In genomic region chr9:132324425-132324824, GRCh38 we compare ENCODE assay signal across 20 cellular contexts. TPM values are rescaled to one million over a fixed set of nuclear protein-coding genes. Genes with fewer than 3 reads are reported as not detected.
DNase-seq lines count a peak whose midpoint lies in the region; ATAC-seq and TF ChIP-seq lines count a peak whose summit lies in the region.
"Had no signal": no experiment of that assay in that cellular context is flagged by ENCODE, and none has a peak within 500 bp of the region (broad histone marks: within the 10 kb centered on the region; RNA-seq: fewer than 3 reads in every experiment).

No MANE protein-coding gene starts in this region.

- H4K5ac ChIP-seq in mesendoderm (ENCODE audit: low read length), result no peak overlapping the region

- no peak for DNase-seq in CD4-positive, alpha-beta memory T cell
- DNase-seq in GM23338 (ENCODE audit: low spot score) (no peak), mesendoderm (peak; percentile 22), ovary (no peak), glutamatergic neuron (no peak), head of caudate nucleus (no peak)
- DNase-seq in activated CD8-positive, alpha-beta T cell treated with anti-CD3 and anti-CD28 coated beads for 36 hours, result no peak
- DNase-seq: activated effector memory CD4-positive, alpha-beta T cell treated with anti-CD3 and anti-CD28 coated beads, Interleukin-2, amount 50 U/mL, for 16 hours; AML-193; aorta; heart left ventricle; KG1; left ventricle myocardium inferior; MV-4-11; occipital lobe; right cardiac atrium; SK-N-SH; stimulated activated CD4-positive, alpha-beta T cell treated with anti-CD3 and anti-CD28 coated beads, Interleukin-15, amount 100 ng/mL, for 24 hours; T1000; trophoblast cell had no signal

- H2BK120ac ChIP-seq in mesendoderm (ENCODE audit: low read depth, low read length), result no peak overlapping the region

- H4K8ac ChIP-seq in mesendoderm (ENCODE audit: low read depth, low read length), result no peak overlapping the region

- H3K4me2 ChIP-seq in GM23338 (no peak overlapping the region), mesendoderm (ENCODE audit: low read length) (no peak overlapping the region)
- H3K4me2 ChIP-seq: SK-N-SH had no signal

- no peak overlapping the region for H3K9ac ChIP-seq in mesendoderm (ENCODE audit: low read length)
- H3K9ac ChIP-seq: SK-N-SH had no signal

- H3K9me2 ChIP-seq in GM23338 (ENCODE audit: insufficient read depth), result no peaks in the 10 kb centered on the region
- H3K9me2 ChIP-seq: SK-N-SH had no signal

- H3K18ac ChIP-seq in mesendoderm (ENCODE audit: low read length), result no peak overlapping the region

- H2AFZ ChIP-seq in GM23338, result no peak overlapping the region

- no peak for TF ChIP-seq POLR2A in ovary (IDR thresholded peaks at IDR 0.05)

- peaks cover 51 to 58% of the 10 kb centered on the region in 2 donors for H3K36me3 Mint-ChIP-seq in CD4-positive, alpha-beta memory T cell
- H3K36me3 Mint-ChIP-seq in GM23338 (ENCODE audit: low read depth) (peaks cover 55% of the 10 kb centered on the region), glutamatergic neuron (ENCODE audit: unreplicated experiment) (no peaks in the 10 kb centered on the region)
- peaks cover 65% of the 10 kb centered on the region for H3K36me3 Mint-ChIP-seq in activated CD8-positive, alpha-beta T cell treated with anti-CD3 and anti-CD28 coated beads for 36 hours (ENCODE audit: low read depth)

- no peak overlapping the region for H3K56ac ChIP-seq in mesendoderm (ENCODE audit: low read length)

- TF ChIP-seq CTCF in GM23338 (conservative IDR thresholded peaks at IDR 0.05; ENCODE audit: low read depth in 2 of 2) (no peak), ovary (IDR thresholded peaks at IDR 0.05) (no peak), glutamatergic neuron (IDR thresholded peaks at IDR 0.05; ENCODE audit: partially characterized antibody, unreplicated experiment) (no peak)
- TF ChIP-seq CTCF in activated CD8-positive, alpha-beta T cell treated with anti-CD3 and anti-CD28 coated beads for 36 hours (IDR thresholded peaks at IDR 0.05), result no peak

- peaks cover 8% of the 10 kb centered on the region for H4K20me1 ChIP-seq in GM23338 (replicated peaks; ENCODE audit: insufficient read depth)

- H2AK5ac ChIP-seq in mesendoderm (ENCODE audit: low read length), result no peak overlapping the region

- peaks cover 57 to 82% (median 67%) of the 10 kb centered on the region in 4 donors for H3K4me1 Mint-ChIP-seq in CD4-positive, alpha-beta memory T cell
- peaks cover 4% of the 10 kb centered on the region for H3K4me1 Mint-ChIP-seq in GM23338
- peaks cover 46% of the 10 kb centered on the region for H3K4me1 Mint-ChIP-seq in activated CD8-positive, alpha-beta T cell treated with anti-CD3 and anti-CD28 coated beads for 36 hours (ENCODE audit: low read depth)
- no peaks in the 10 kb centered on the region for H3K4me1 Mint-ChIP-seq in glutamatergic neuron (ENCODE audit: low read depth, unreplicated experiment)

- WGBS in mesendoderm (ENCODE audit: extremely low coverage, insufficient coverage, low lambda C conversion rate), result no CpG with 5 or more reads among the region's 1 CpG
- 83 to 96% (median 90%) methylated on average over 1 of the region's 1 CpG for WGBS in ovary, 3 donors

- H3K27me3 ChIP-seq in CD4-positive, alpha-beta memory T cell (ENCODE audit: insufficient read depth, low read length), result no peaks in the 10 kb centered on the region
- H3K27me3 ChIP-seq in GM23338 (ENCODE audit: insufficient read depth) (no peaks in the 10 kb centered on the region), mesendoderm (ENCODE audit: insufficient read depth, low read length, poor library complexity) (no peaks in the 10 kb centered on the region), ovary (no peaks in the 10 kb centered on the region)
- H3K27me3 ChIP-seq: heart left ventricle had no signal

- no peak overlapping the region for H3K27ac ChIP-seq in CD4-positive, alpha-beta memory T cell (ENCODE audit: low read depth, low read length)
- H3K27ac ChIP-seq in GM23338 (ENCODE audit: low read depth), result peak overlapping the region; percentile 30; the same call in 1 of the 2 replicates
- no peak overlapping the region for H3K27ac ChIP-seq in mesendoderm (ENCODE audit: low read depth, low read length)
- H3K27ac ChIP-seq in ovary, result no peak overlapping the region
- H3K27ac ChIP-seq: heart left ventricle, left ventricle myocardium inferior had no signal

- peaks cover 10% of the 10 kb centered on the region for H3K79me1 ChIP-seq in mesendoderm (ENCODE audit: low read length)

- intact Hi-C loops in CD4-positive, alpha-beta memory T cell (cut with micrococcal nuclease), result no loop called here
- intact Hi-C loops in activated CD8-positive, alpha-beta T cell treated with anti-CD3 and anti-CD28 coated beads for 36 hours (cut with micrococcal nuclease), result no loop called here
- intact Hi-C loops in ovary (cut with DNase I), result no loop called here
- intact Hi-C loops in head of caudate nucleus (cut with DNase I), result no loop called here

- no peak overlapping the region for H3K4ac ChIP-seq in mesendoderm (ENCODE audit: low read depth, low read length)

- no peak overlapping the region for H2BK5ac ChIP-seq in mesendoderm (ENCODE audit: low read length)

- ATAC-seq in GM23338, result no peak
- no peak for ATAC-seq in activated CD8-positive, alpha-beta T cell treated with anti-CD3 and anti-CD28 coated beads for 36 hours
- ATAC-seq: heart left ventricle, right cardiac atrium had no signal

- no peaks in the 10 kb centered on the region for H3K9me3 ChIP-seq in CD4-positive, alpha-beta memory T cell (ENCODE audit: control insufficient read depth in 1 of 2, low read length in 2 of 2)
- H3K9me3 ChIP-seq in ovary, result no peaks in the 10 kb centered on the region
- H3K9me3 ChIP-seq: heart left ventricle, left ventricle myocardium inferior, SK-N-SH had no signal

- H3K4me3 Mint-ChIP-seq in CD4-positive, alpha-beta memory T cell, result peak overlapping the region in 3 of 8 donors; percentile 7 to 59 (median 16)
- H3K4me3 Mint-ChIP-seq in GM23338, result no peak overlapping the region
- H3K4me3 Mint-ChIP-seq in activated CD8-positive, alpha-beta T cell treated with anti-CD3 and anti-CD28 coated beads for 36 hours, result no peak overlapping the region
- no peak overlapping the region for H3K4me3 Mint-ChIP-seq in glutamatergic neuron (ENCODE audit: unreplicated experiment)

- H3K4me3 ChIP-seq in CD4-positive, alpha-beta memory T cell (ENCODE audit: low read length in 2 of 2), result no peak overlapping the region
- H3K4me3 ChIP-seq in GM23338 (no peak overlapping the region), mesendoderm (ENCODE audit: low read length) (no peak overlapping the region), ovary (no peak overlapping the region)
- H3K4me3 ChIP-seq: heart left ventricle, left ventricle myocardium inferior had no signal

- peak overlapping the region in 5 of 7 donors; percentile 8 to 84 (median 38) for H3K27ac Mint-ChIP-seq in CD4-positive, alpha-beta memory T cell
- no peak overlapping the region for H3K27ac Mint-ChIP-seq in GM23338
- peak overlapping the region; percentile 2 for H3K27ac Mint-ChIP-seq in activated CD8-positive, alpha-beta T cell treated with anti-CD3 and anti-CD28 coated beads for 36 hours
- H3K27ac Mint-ChIP-seq in glutamatergic neuron (ENCODE audit: unreplicated experiment), result no peak overlapping the region

- no peak for TF ChIP-seq EP300 in ovary (IDR thresholded peaks at IDR 0.05)

- no peak overlapping the region for H3K23ac ChIP-seq in mesendoderm (ENCODE audit: low read length)

- peaks cover 43% of the 10 kb centered on the region for H3K4me1 ChIP-seq in CD4-positive, alpha-beta memory T cell (ENCODE audit: insufficient read depth, low read length)
- peaks cover 13% of the 10 kb centered on the region for H3K4me1 ChIP-seq in GM23338 (ENCODE audit: insufficient read depth)
- H3K4me1 ChIP-seq in mesendoderm (ENCODE audit: control insufficient read depth, low read depth, low read length), result peaks cover 4% of the 10 kb centered on the region
- peaks cover 4% of the 10 kb centered on the region for H3K4me1 ChIP-seq in ovary (ENCODE audit: insufficient read depth)

- peaks cover 0 to 6% (median 0%) of the 10 kb centered on the region in 8 donors for H3K9me3 Mint-ChIP-seq in CD4-positive, alpha-beta memory T cell
- H3K9me3 Mint-ChIP-seq in GM23338 (no peaks in the 10 kb centered on the region), glutamatergic neuron (ENCODE audit: unreplicated experiment) (no peaks in the 10 kb centered on the region)
- H3K9me3 Mint-ChIP-seq in activated CD8-positive, alpha-beta T cell treated with anti-CD3 and anti-CD28 coated beads for 36 hours, result peaks cover 5% of the 10 kb centered on the region

- H3K36me3 ChIP-seq in CD4-positive, alpha-beta memory T cell (ENCODE audit: insufficient read depth, low read length), result peaks cover 14% of the 10 kb centered on the region
- H3K36me3 ChIP-seq in GM23338 (ENCODE audit: insufficient read depth) (peaks cover 32% of the 10 kb centered on the region; the same call in 1 of the 2 replicates), mesendoderm (ENCODE audit: control insufficient read depth, insufficient read depth, low read length) (peaks cover 6% of the 10 kb centered on the region), ovary (no peaks in the 10 kb centered on the region)

- H3K79me2 ChIP-seq in GM23338 (replicated peaks; ENCODE audit: insufficient read depth), result peaks cover 62% of the 10 kb centered on the region
- H3K79me2 ChIP-seq in mesendoderm (ENCODE audit: control insufficient read depth, insufficient read depth, low read length), result peaks cover 5% of the 10 kb centered on the region

- no peak overlapping the region for H2BK15ac ChIP-seq in mesendoderm (replicated peaks; ENCODE audit: low read depth)

- no peaks in the 10 kb centered on the region for H3K27me3 Mint-ChIP-seq in CD4-positive, alpha-beta memory T cell
- H3K27me3 Mint-ChIP-seq in GM23338 (ENCODE audit: insufficient read depth, low read depth, poor library complexity) (peaks cover 2% of the 10 kb centered on the region), glutamatergic neuron (ENCODE audit: unreplicated experiment) (no peaks in the 10 kb centered on the region)
- no peaks in the 10 kb centered on the region for H3K27me3 Mint-ChIP-seq in activated CD8-positive, alpha-beta T cell treated with anti-CD3 and anti-CD28 coated beads for 36 hours

- no peaks in the 10 kb centered on the region for H3F3A ChIP-seq in GM23338 (replicated peaks; ENCODE audit: low read depth)

- POLR2A ChIA-PET in CD4-positive, alpha-beta memory T cell (lab: Charles Lee; ENCODE audit: partially characterized antibody), result no interaction called here
- POLR2A ChIA-PET in activated CD8-positive, alpha-beta T cell treated with anti-CD3 and anti-CD28 coated beads for 36 hours (lab: Charles Lee), result no interaction called here

- CTCF ChIA-PET in CD4-positive, alpha-beta memory T cell (lab: Charles Lee; ENCODE audit: partially characterized antibody), result no interaction called here
- CTCF ChIA-PET in activated CD8-positive, alpha-beta T cell treated with anti-CD3 and anti-CD28 coated beads for 36 hours (lab: Charles Lee), result no interaction called here

RNA-seq across cellular contexts. Expression of gene SETX, which starts 30.4 kb away (rescaled TPM):
- total RNA-seq in CD4-positive, alpha-beta memory T cell, result 10 to 100 TPM; 91.3 to 94.3 TPM
- 10 to 100 TPM; 10.1 to 39.2 TPM for polyA plus RNA-seq in CD4-positive, alpha-beta memory T cell
- 39.3 and 49.9 TPM in 2 replicates for total RNA-seq in GM23338 (2014; rRNA removed; shearing (Covaris generic))
- polyA plus RNA-seq in GM23338 (2016; fragmentation: Nextera tagmentation; extraction: Ambion mirVana) (14.8 and 17.5 TPM in 2 replicates), ovary (10 to 100 TPM; 19.9 to 28.1 TPM)
- total RNA-seq in activated CD8-positive, alpha-beta T cell treated with anti-CD3 and anti-CD28 coated beads for 36 hours, result 10 to 100 TPM; 32.6 to 33.8 TPM
- polyA plus RNA-seq in mesendoderm (2013, experiment 1 of 2), result 17.5 TPM
- polyA plus RNA-seq in mesendoderm (2013, experiment 2 of 2), result 16.4 TPM
- total RNA-seq in ovary (10 to 100 TPM; 31.8 to 51.9 (median 42.5) TPM), glutamatergic neuron (ENCODE audit: unreplicated experiment) (48.4 TPM)

Comparison
In these comparisons a context has a peak if more than half of its experiments do, and no peak if none do; other contexts are left out.
1. H3K27ac Mint-ChIP-seq: peak in CD4-positive, alpha-beta memory T cell (5 of 7) and activated CD8-positive, alpha-beta T cell treated with anti-CD3 and anti-CD28 coated beads for 36 hours (single experiment); none in GM23338 (single experiment) and glutamatergic neuron (single experiment).